In genomic region chr3:50570508-50571279, GRCh38 we compare ENCODE assay signal across 10 cellular contexts. TPM values are rescaled to one million over a fixed set of nuclear protein-coding genes. Genes with fewer than 3 reads are reported as not detected.
DNase-seq lines count a peak whose midpoint lies in the region; ATAC-seq, FAIRE-seq and TF ChIP-seq lines count a peak whose summit lies in the region.
"Had no signal": no experiment of that assay in that cellular context is flagged by ENCODE, and none has a peak within 500 bp of the region (broad histone marks: within the 10 kb centered on the region; RNA-seq: fewer than 3 reads in every experiment).

No MANE protein-coding gene starts in this region.

- POLR2A ChIA-PET in K562 (lab: Yijun Ruan, JAX): interaction anchor here (0.5 to 2.2 kb wide), 11 partner anchors 10 to 41 kb away, joined by 3 to 12 read pairs (median 4); partner anchors contain the start of gene CISH

- peak overlapping the region; percentile 92 for H3K4me3 Mint-ChIP-seq in natural killer cell treated with Interleukin-12 subunit alpha and Interleukin-12 subunit beta and Interleukin-15 and Interleukin-18, amount 100 ng/mL, for 72 hours

- no peaks in the 10 kb centered on the region for H3K9me2 ChIP-seq in Karpas-422 (replicated peaks; ENCODE audit: insufficient read depth, low read length)

- peak overlapping the region; percentile 74 to 98 (median 82); a peak in 19 of 20 replicates for H3K4me3 ChIP-seq in BLaER1 treated with 17β-estradiol and CSF1 and Interleukin-3, amounts not matched to agents 10 nM and 100 nM
- H3K4me3 ChIP-seq in Karpas-422 (ENCODE audit: low read length) (peak overlapping the region; percentile 88), K562 (peak overlapping the region; percentile 90)

- intact Hi-C loops in K562 (cut with micrococcal nuclease): no loop called here

- H3K9me3 Mint-ChIP-seq in natural killer cell treated with Interleukin-12 subunit alpha and Interleukin-12 subunit beta and Interleukin-15 and Interleukin-18, amount 100 ng/mL, for 72 hours: no peaks in the 10 kb centered on the region

- peaks cover 60 to 66% of the 10 kb centered on the region in 2 donors for H3K4me1 Mint-ChIP-seq in natural killer cell treated with Interleukin-12 subunit alpha and Interleukin-12 subunit beta and Interleukin-15 and Interleukin-18, amount 100 ng/mL, for 72 hours (ENCODE audit: low read depth in 2 of 2)

- no peaks in the 10 kb centered on the region for H3K36me3 Mint-ChIP-seq in natural killer cell treated with Interleukin-12 subunit alpha and Interleukin-12 subunit beta and Interleukin-15 and Interleukin-18, amount 100 ng/mL, for 72 hours

- peaks cover 0 to 11% (median 0%) of the 10 kb centered on the region in 11 experiments; a peak in 2 of 22 replicates for H3K27me3 ChIP-seq in BLaER1 treated with 17β-estradiol and CSF1 and Interleukin-3, amounts not matched to agents 10 nM and 100 nM
- H3K27me3 ChIP-seq in Karpas-422 (ENCODE audit: low read length) (no peaks in the 10 kb centered on the region), K562 (ENCODE audit: control insufficient read depth in 2 of 2, insufficient read depth in 2 of 2, low read length in 2 of 2) (no peaks in the 10 kb centered on the region)

- no peak for TF ChIP-seq CTCF in K562 (IDR thresholded peaks at IDR 0.05 in 2 of 3, conservative IDR thresholded peaks at IDR 0.05 in 1 of 3; ENCODE audit: insufficient read depth in 2 of 3, low read depth in 1 of 3, low read length in 3 of 3)

- TF ChIP-seq POLR2A in K562 (conservative IDR thresholded peaks at IDR 0.05): no peak

- CTCF ChIA-PET in K562 (lab: Yijun Ruan, JAX; ENCODE audit: low intra/inter-chr PET ratio): interaction anchor here (0.7 to 5.6 kb wide), 2 partner anchors 39 to 44 kb away, joined by 3 to 56 read pairs; partner anchors contain the start of genes CISH and MAPKAPK3

- H2AFZ ChIP-seq in Karpas-422 (ENCODE audit: low read length): no peak overlapping the region
- H2AFZ ChIP-seq in K562 (ENCODE audit: low read depth, low read length): no peak overlapping the region

- DNase-seq in Karpas-422 (no peak), K562 (ENCODE audit: extremely low read depth in 1 of 4, low spot score in 3 of 4) (no peak), T-helper 9 cell (no peak), NCI-H146 (lab: John Stamatoyannopoulos, UW) (no peak), retina (no peak)
- no peak for DNase-seq in natural killer cell treated with Interleukin-12 subunit alpha and Interleukin-12 subunit beta and Interleukin-15 and Interleukin-18, amount 100 ng/mL, for 72 hours (ENCODE audit: low spot score)
- DNase-seq in stimulated activated CD8-positive, alpha-beta memory T cell treated with anti-CD3 and anti-CD28 coated beads, Interleukin-4, amount 100 ng/mL, for 48 hours: no peak
- DNase-seq: foreskin melanocyte had no signal

- TF ChIP-seq EP300 in K562 (IDR thresholded peaks at IDR 0.05; ENCODE audit: low read length): no peak

- ATAC-seq in K562: no peak
- no peak for ATAC-seq in natural killer cell treated with Interleukin-12 subunit alpha and Interleukin-12 subunit beta and Interleukin-15 and Interleukin-18, amount 100 ng/mL, for 72 hours

- H3K9me3 ChIP-seq in BLaER1 treated with 17β-estradiol and CSF1 and Interleukin-3, amounts not matched to agents 10 nM and 100 nM (replicated peaks in 1 of 11): no peaks in the 10 kb centered on the region
- H3K9me3 ChIP-seq in Karpas-422 (ENCODE audit: low read length) (no peaks in the 10 kb centered on the region), K562 (replicated peaks; ENCODE audit: control insufficient read depth, insufficient read depth, low read depth, low read length) (no peaks in the 10 kb centered on the region)

- no peaks in the 10 kb centered on the region; a peak in 1 of 22 replicates for H4K20me1 ChIP-seq in BLaER1 treated with 17β-estradiol and CSF1 and Interleukin-3, amounts not matched to agents 10 nM and 100 nM
- H4K20me1 ChIP-seq in Karpas-422 (ENCODE audit: insufficient read depth, low read depth, low read length) (no peaks in the 10 kb centered on the region), K562 (replicated peaks; ENCODE audit: control insufficient read depth, insufficient read depth, low read length) (no peaks in the 10 kb centered on the region)

- peaks cover 14 to 42% (median 26%) of the 10 kb centered on the region in 11 experiments; a peak in 20 of 22 replicates for H3K36me3 ChIP-seq in BLaER1 treated with 17β-estradiol and CSF1 and Interleukin-3, amounts not matched to agents 10 nM and 100 nM
- H3K36me3 ChIP-seq in Karpas-422 (ENCODE audit: insufficient read depth, low read length) (no peaks in the 10 kb centered on the region), K562 (ENCODE audit: control insufficient read depth, insufficient read depth, low read length) (peaks cover 24% of the 10 kb centered on the region; the same call in 2 of the 3 replicates)

- 69% methylated on average over 5 of the region's 5 CpGs for WGBS in K562 (ENCODE audit: insufficient coverage, low coverage, missing lambda C conversion rate)

- FAIRE-seq in K562 (lab: Jason Lieb, UNC): peak; percentile 19
- FAIRE-seq: G401.6 had no signal

- H3K9ac ChIP-seq in BLaER1 treated with 17β-estradiol and CSF1 and Interleukin-3, amounts not matched to agents 10 nM and 100 nM: peak overlapping the region; percentile 76 to 93 (median 85)
- H3K9ac ChIP-seq in Karpas-422 (ENCODE audit: low read length) (peak overlapping the region; percentile 82), K562 (ENCODE audit: insufficient read depth in 1 of 2, low read depth in 2 of 2, low read length in 2 of 2) (peak overlapping the region in 1 of 2 experiments; percentile 91; a peak in 2 of 4 replicates)

- no TSS peak for BruUV-seq in K562 (replicated peaks; lab: Mats Ljungman, UMichigan)

- H3K27ac Mint-ChIP-seq in natural killer cell treated with Interleukin-12 subunit alpha and Interleukin-12 subunit beta and Interleukin-15 and Interleukin-18, amount 100 ng/mL, for 72 hours: peak overlapping the region; percentile 86 to 94

- in situ Hi-C loops in K562 (cut with MboI): loop anchor here (5.0 kb wide), 1 partner anchor 87 kb away; no protein-coding TSS in a partner anchor

- peak overlapping the region; percentile 79 to 96 (median 90) for H3K4me2 ChIP-seq in BLaER1 treated with 17β-estradiol and CSF1 and Interleukin-3, amounts not matched to agents 10 nM and 100 nM
- peak overlapping the region; percentile 74 for H3K4me2 ChIP-seq in Karpas-422 (ENCODE audit: low read depth, low read length, poor library complexity, severe bottlenecking)
- H3K4me2 ChIP-seq in K562 (ENCODE audit: insufficient read depth, low read length): peak overlapping the region; percentile 92

- H3K27ac ChIP-seq in BLaER1 treated with 17β-estradiol and CSF1 and Interleukin-3, amounts not matched to agents 10 nM and 100 nM: peak overlapping the region in 7 of 11 experiments; percentile 18 to 93 (median 83); a peak in 9 of 22 replicates
- H3K27ac ChIP-seq in Karpas-422 (ENCODE audit: low read length) (no peak overlapping the region), K562 (ENCODE audit: extremely low read depth, low read depth, low read length) (no peak overlapping the region)

- peaks cover 5% of the 10 kb centered on the region; the same call in 1 of the 2 replicates for H3K79me2 ChIP-seq in Karpas-422 (ENCODE audit: low read length)
- peaks cover 15% of the 10 kb centered on the region for H3K79me2 ChIP-seq in K562 (ENCODE audit: control insufficient read depth, insufficient read depth, low read length)

- no peak for TF ChIP-seq RAD21 in K562 (CRISPR knock-in tag; conservative IDR thresholded peaks at IDR 0.05 in 1 of 2, IDR thresholded peaks at IDR 0.05 in 1 of 2)

- peaks cover 37 to 77% (median 52%) of the 10 kb centered on the region in 10 experiments for H3K4me1 ChIP-seq in BLaER1 treated with 17β-estradiol and CSF1 and Interleukin-3, amounts not matched to agents 10 nM and 100 nM
- H3K4me1 ChIP-seq in Karpas-422 (ENCODE audit: low read length): peaks cover 29% of the 10 kb centered on the region
- H3K4me1 ChIP-seq in K562 (replicated peaks in 1 of 2; ENCODE audit: control insufficient read depth in 2 of 2, insufficient read depth in 2 of 2, low read length in 2 of 2): peaks cover 46 to 47% of the 10 kb centered on the region in 2 experiments; a peak in 4 of 5 replicates

- no peaks in the 10 kb centered on the region for H3K9me1 ChIP-seq in K562 (ENCODE audit: control insufficient read depth, insufficient read depth, low read length)

- H3K27me3 Mint-ChIP-seq in natural killer cell treated with Interleukin-12 subunit alpha and Interleukin-12 subunit beta and Interleukin-15 and Interleukin-18, amount 100 ng/mL, for 72 hours: no peaks in the 10 kb centered on the region

RNA-seq across cellular contexts. Expression of gene HEMK1, which starts 1.4 kb away (rescaled TPM):
- 10.9 and 17.0 TPM in 2 replicates for total RNA-seq in Karpas-422 (2014; rRNA removed; shearing (Covaris generic); ENCODE audit: low replicate concordance)
- total RNA-seq in K562 (2011; cell fraction: chromatin; rRNA removed; ENCODE audit: low replicate concordance): 44.0 and 89.1 TPM in 2 replicates
- total RNA-seq in K562 (2011; cell fraction: nucleolus; rRNA removed): 41.2 and 43.2 TPM in 2 replicates
- total RNA-seq in K562 (2011; cell fraction: nucleoplasm; rRNA removed): 47.0 and 67.9 TPM in 2 replicates
- 8.0 and 13.7 TPM in 2 replicates for total RNA-seq in K562 (2014; rRNA removed)
- 8.0 and 10.9 TPM in 2 replicates for total RNA-seq in K562 (2014; rRNA removed; fragmentation: Illumina TruSeq; extraction: Trizol)
- total RNA-seq in K562 (2015; rRNA removed; fragmentation: Illumina TruSeq; extraction: Trizol): 9.7 and 11.4 TPM in 2 replicates
- total RNA-seq in K562 (2021): 15.9 and 16.8 TPM in 2 replicates
- 12.1 and 13.5 TPM in 2 replicates for polyA plus RNA-seq in K562 (2011; rRNA removed)
- 12.1 and 20.2 TPM in 2 replicates for polyA plus RNA-seq in K562 (2011; cell fraction: cytosol; rRNA removed)
- 58.3 and 71.6 TPM in 2 replicates for polyA plus RNA-seq in K562 (2011; cell fraction: nucleus; rRNA removed)
- 11.0 and 19.9 TPM in 2 replicates for polyA plus RNA-seq in K562 (2012)
- 12.3 and 13.2 TPM in 2 replicates for polyA plus RNA-seq in K562 (2014; fragmentation: Illumina TruSeq; extraction: Trizol)
- polyA plus RNA-seq in K562 (2014; fragmentation: Nextera tagmentation; extraction: Ambion mirVana): 1 to 10 TPM; 2.0 to 5.2 TPM
- polyA plus RNA-seq in K562 (2014; rRNA removed): 13.9 and 17.8 TPM in 2 replicates
- 8.5 and 8.9 TPM in 2 replicates for polyA minus RNA-seq in K562 (2011; rRNA and poly(A)+ RNA removed)
- 4.0 and 4.7 TPM in 2 replicates for polyA minus RNA-seq in K562 (2011; cell fraction: cytosol; rRNA and poly(A)+ RNA removed)
- polyA minus RNA-seq in K562 (2011; cell fraction: nucleus; rRNA and poly(A)+ RNA removed): 19.1 and 28.0 TPM in 2 replicates
- total RNA-seq in natural killer cell treated with Interleukin-12 subunit alpha and Interleukin-12 subunit beta and Interleukin-15 and Interleukin-18, amount 100 ng/mL, for 72 hours: 10 to 100 TPM; 31.5 to 48.4 TPM

RNA-seq across cellular contexts. Expression of gene C3orf18, which starts 3.1 kb away (rescaled TPM):
- 0.15 and 3.3 TPM in 2 replicates for total RNA-seq in Karpas-422 (2014; rRNA removed; shearing (Covaris generic); ENCODE audit: low replicate concordance)
- total RNA-seq in K562 (2011; cell fraction: chromatin; rRNA removed; ENCODE audit: low replicate concordance): 1.4 and 3.5 TPM in 2 replicates
- total RNA-seq in K562 (2011; cell fraction: nucleolus; rRNA removed): 1.7 and 2.3 TPM in 2 replicates
- total RNA-seq in K562 (2011; cell fraction: nucleoplasm; rRNA removed): 1.2 and 1.4 TPM in 2 replicates
- total RNA-seq in K562 (2014; rRNA removed) (0.95 and 1.3 TPM in 2 replicates), K562 (2014; rRNA removed; fragmentation: Illumina TruSeq; extraction: Trizol) (0.83 and 1.1 TPM in 2 replicates), K562 (2015; rRNA removed; fragmentation: Illumina TruSeq; extraction: Trizol) (0.94 and 1.4 TPM in 2 replicates), K562 (2021) (0.65 and 2.0 TPM in 2 replicates)
- polyA plus RNA-seq in K562 (2011; rRNA removed) (2.3 and 3.9 TPM in 2 replicates), K562 (2014; fragmentation: Illumina TruSeq; extraction: Trizol) (0.91 and 1.5 TPM in 2 replicates), K562 (2014; fragmentation: Nextera tagmentation; extraction: Ambion mirVana) (under 1 TPM; 0.01 to 0.14 TPM), K562 (2014; rRNA removed) (0.38 and 0.82 TPM in 2 replicates)
- polyA plus RNA-seq in K562 (2011; cell fraction: cytosol; rRNA removed): 4.6 and 5.2 TPM in 2 replicates
- polyA plus RNA-seq in K562 (2011; cell fraction: nucleus; rRNA removed): 5.5 and 6.0 TPM in 2 replicates
- polyA plus RNA-seq in K562 (2012): 1.7 and 2.7 TPM in 2 replicates
- 1.6 and 1.9 TPM in 2 replicates for polyA minus RNA-seq in K562 (2011; rRNA and poly(A)+ RNA removed)
- 0.73 and 2.0 TPM in 2 replicates for polyA minus RNA-seq in K562 (2011; cell fraction: cytosol; rRNA and poly(A)+ RNA removed)
- polyA minus RNA-seq in K562 (2011; cell fraction: nucleus; rRNA and poly(A)+ RNA removed): 1.1 and 1.4 TPM in 2 replicates
- 1 to 10 TPM; 5.1 to 6.2 TPM for total RNA-seq in natural killer cell treated with Interleukin-12 subunit alpha and Interleukin-12 subunit beta and Interleukin-15 and Interleukin-18, amount 100 ng/mL, for 72 hours

RNA-seq across cellular contexts. Expression of gene CISH, which starts 40.9 kb away (rescaled TPM):
- total RNA-seq in Karpas-422 (2014; rRNA removed; shearing (Covaris generic); ENCODE audit: low replicate concordance): not detected in 2 replicates
- 49.9 and 136 TPM in 2 replicates for total RNA-seq in K562 (2011; cell fraction: chromatin; rRNA removed; ENCODE audit: low replicate concordance)
- 106 and 113 TPM in 2 replicates for total RNA-seq in K562 (2011; cell fraction: nucleolus; rRNA removed)
- total RNA-seq in K562 (2011; cell fraction: nucleoplasm; rRNA removed): 71.7 and 77.8 TPM in 2 replicates
- 18.3 and 34.5 TPM in 2 replicates for total RNA-seq in K562 (2014; rRNA removed)
- 5.1 and 6.9 TPM in 2 replicates for total RNA-seq in K562 (2014; rRNA removed; fragmentation: Illumina TruSeq; extraction: Trizol)
- total RNA-seq in K562 (2015; rRNA removed; fragmentation: Illumina TruSeq; extraction: Trizol): 12.8 and 15.2 TPM in 2 replicates
- total RNA-seq in K562 (2021): 47.7 and 48.8 TPM in 2 replicates
- polyA plus RNA-seq in K562 (2011; rRNA removed): 24.8 and 59.4 TPM in 2 replicates
- polyA plus RNA-seq in K562 (2011; cell fraction: cytosol; rRNA removed): 64.1 and 81.7 TPM in 2 replicates
- polyA plus RNA-seq in K562 (2011; cell fraction: nucleus; rRNA removed): 104 and 152 TPM in 2 replicates
- 53.6 and 84.7 TPM in 2 replicates for polyA plus RNA-seq in K562 (2012)
- polyA plus RNA-seq in K562 (2014; fragmentation: Illumina TruSeq; extraction: Trizol): 41.9 and 52.8 TPM in 2 replicates
- polyA plus RNA-seq in K562 (2014; fragmentation: Nextera tagmentation; extraction: Ambion mirVana): 1 to 10 TPM; 1.7 to 3.5 TPM
- polyA plus RNA-seq in K562 (2014; rRNA removed): 29.2 and 38.1 TPM in 2 replicates
- 30.2 and 35.6 TPM in 2 replicates for polyA minus RNA-seq in K562 (2011; rRNA and poly(A)+ RNA removed)
- polyA minus RNA-seq in K562 (2011; cell fraction: cytosol; rRNA and poly(A)+ RNA removed): 50.6 and 68.9 TPM in 2 replicates
- polyA minus RNA-seq in K562 (2011; cell fraction: nucleus; rRNA and poly(A)+ RNA removed): 72.0 and 98.5 TPM in 2 replicates
- 100 to 1,000 TPM; 146 to 151 TPM for total RNA-seq in natural killer cell treated with Interleukin-12 subunit alpha and Interleukin-12 subunit beta and Interleukin-15 and Interleukin-18, amount 100 ng/mL, for 72 hours

RNA-seq across cellular contexts. Expression of gene MAPKAPK3, which starts 46.3 kb away (rescaled TPM):
- total RNA-seq in Karpas-422 (2014; rRNA removed; shearing (Covaris generic); ENCODE audit: low replicate concordance): 20.8 and 21.7 TPM in 2 replicates
- total RNA-seq in K562 (2011; cell fraction: chromatin; rRNA removed; ENCODE audit: low replicate concordance): 27.9 and 57.1 TPM in 2 replicates
- total RNA-seq in K562 (2011; cell fraction: nucleolus; rRNA removed): 43.4 and 54.2 TPM in 2 replicates
- total RNA-seq in K562 (2011; cell fraction: nucleoplasm; rRNA removed): 39.5 and 46.4 TPM in 2 replicates
- total RNA-seq in K562 (2014; rRNA removed) (43.3 and 51.5 TPM in 2 replicates), K562 (2014; rRNA removed; fragmentation: Illumina TruSeq; extraction: Trizol) (29.9 and 33.3 TPM in 2 replicates), K562 (2015; rRNA removed; fragmentation: Illumina TruSeq; extraction: Trizol) (40.0 and 41.2 TPM in 2 replicates), K562 (2021) (49.6 and 55.1 TPM in 2 replicates)
- polyA plus RNA-seq in K562 (2011; rRNA removed) (56.4 and 60.2 TPM in 2 replicates), K562 (2014; fragmentation: Illumina TruSeq; extraction: Trizol) (54.0 and 55.2 TPM in 2 replicates), K562 (2014; fragmentation: Nextera tagmentation; extraction: Ambion mirVana) (10 to 100 TPM in 1 of 2 experiments, 1 to 10 TPM in 1; 8.0 to 12.2 TPM), K562 (2014; rRNA removed) (34.5 and 47.2 TPM in 2 replicates)
- polyA plus RNA-seq in K562 (2011; cell fraction: cytosol; rRNA removed): 66.5 and 92.3 TPM in 2 replicates
- 53.3 and 62.7 TPM in 2 replicates for polyA plus RNA-seq in K562 (2011; cell fraction: nucleus; rRNA removed)
- 47.4 and 54.4 TPM in 2 replicates for polyA plus RNA-seq in K562 (2012)
- polyA minus RNA-seq in K562 (2011; rRNA and poly(A)+ RNA removed): 42.4 and 60.6 TPM in 2 replicates
- 22.8 and 28.5 TPM in 2 replicates for polyA minus RNA-seq in K562 (2011; cell fraction: cytosol; rRNA and poly(A)+ RNA removed)
- polyA minus RNA-seq in K562 (2011; cell fraction: nucleus; rRNA and poly(A)+ RNA removed): 17.6 and 22.2 TPM in 2 replicates
- 100 to 1,000 TPM in 1 of 2 donors, 10 to 100 TPM in 1; 84.8 to 106 TPM for total RNA-seq in natural killer cell treated with Interleukin-12 subunit alpha and Interleukin-12 subunit beta and Interleukin-15 and Interleukin-18, amount 100 ng/mL, for 72 hours

Comparison
In these comparisons a context has a peak if more than half of its experiments do, and no peak if none do; other contexts are left out.
1. H3K27ac ChIP-seq: peak in BLaER1 treated with 17β-estradiol and CSF1 and Interleukin-3, amounts not matched to agents 10 nM and 100 nM (7 of 11); none in Karpas-422 (single experiment) and K562 (single experiment).
2. Peak in every context shown above with its lines, with median percentiles within 50 percentile points of each other: H3K4me2 ChIP-seq and H3K4me3 ChIP-seq.